Comparison of ENCODE assay signal across 8 cellular contexts in genomic region chr9:130172161-130172857, GRCh38. TPM values are rescaled to one million over a fixed set of nuclear protein-coding genes. Genes with fewer than 3 reads are reported as not detected.
DNase-seq lines count a peak whose midpoint lies in the region; ATAC-seq and TF ChIP-seq lines count a peak whose summit lies in the region.

Gene NCS1, plus strand, starts transcription at chr9:130172404. Its CDS starts 260 bp downstream, at chr9:130172664.

- H3K4me3 ChIP-seq in A673 (ENCODE audit: low read depth, low read length, poor library complexity, severe bottlenecking) (peak within 1 kb of the TSS; percentile 79), HFF-Myc (replicated peaks; ENCODE audit: low read depth, low read length) (peak within 1 kb of the TSS; percentile 58), SJSA1 (peak within 1 kb of the TSS; percentile 82), adrenal gland (peak within 1 kb of the TSS in 3 of 4 donors; percentile 56 to 80 (median 56)), cardiac muscle cell (peak within 1 kb of the TSS; percentile 97), tibial artery (peak within 1 kb of the TSS; percentile 65 to 94)

- H3K27me3 ChIP-seq in A673 (replicated peaks; ENCODE audit: insufficient read depth, low read depth, low read length, poor library complexity) (no peaks in the 10 kb centered on the region), SJSA1 (replicated peaks) (no peaks in the 10 kb centered on the region), adrenal gland (no peaks in the 10 kb centered on the region), cardiac muscle cell (no peaks in the 10 kb centered on the region), tibial artery (no peaks in the 10 kb centered on the region)

- H3K36me3 ChIP-seq in A673 (ENCODE audit: insufficient read depth, low read length, poor library complexity, severe bottlenecking), result no peaks in the 10 kb centered on the region
- peaks cover 32% of the 10 kb centered on the region for H3K36me3 ChIP-seq in SJSA1
- no peaks in the 10 kb centered on the region for H3K36me3 ChIP-seq in adrenal gland (replicated peaks in 1 of 2)
- no peaks in the 10 kb centered on the region for H3K36me3 ChIP-seq in cardiac muscle cell
- H3K36me3 ChIP-seq in tibial artery, result no peaks in the 10 kb centered on the region

- DNase-seq in A673 (ENCODE audit: low spot score), result peak; percentile 76
- DNase-seq in HFF-Myc (ENCODE audit: extremely low read depth, low read depth), result no peak
- DNase-seq in SJSA1 (ENCODE audit: low read depth in 1 of 2, low spot score in 2 of 2), result peak in 1 of 2 experiments; percentile 79
- DNase-seq in adrenal gland, result peak; percentile 79 to 89 (median 85)
- peak; percentile 82 to 89 for DNase-seq in cardiac muscle cell (ENCODE audit: low read depth in 1 of 2, low spot score in 1 of 2)
- DNase-seq in osteocyte (ENCODE audit: extremely low spot score, unreplicated experiment), result peak; percentile 91
- peak; percentile 71 to 91 for DNase-seq in tibial artery

- no peaks in the 10 kb centered on the region for H3K9me3 Mint-ChIP-seq in osteocyte (ENCODE audit: unreplicated experiment)

- no peak for ATAC-seq in GM18907 (IDR thresholded peaks at IDR 0.05; ENCODE audit: unreplicated experiment)

- 0% methylated on average over 1 to 86 of the region's 101 CpGs for WGBS in adrenal gland, 4 donors

- H3K27ac ChIP-seq in A673 (ENCODE audit: low read depth, low read length, poor library complexity, severe bottlenecking) (peak within 1 kb of the TSS; percentile 77), SJSA1 (peak within 1 kb of the TSS; percentile 60), adrenal gland (peak within 1 kb of the TSS in 4 of 5 donors; percentile 33 to 80 (median 76)), cardiac muscle cell (no peak within 1 kb of the TSS), tibial artery (peak within 1 kb of the TSS; percentile 90 to 95)

- no TSS peak for BruUV-seq in A673 (replicated peaks; lab: Mats Ljungman, UMichigan)

- TF ChIP-seq POLR2A in adrenal gland (IDR thresholded peaks at IDR 0.05), result no peak

- POLR2A ChIA-PET in A673 (lab: Charles Lee; ENCODE audit: low non-redundant PET), result no interaction called here

- CTCF ChIA-PET in A673 (lab: Charles Lee), result no interaction called here

- intact Hi-C loops in A673 (cut with micrococcal nuclease; ENCODE audit: unreplicated experiment) (no loop called here), adrenal gland (cut with DNase I) (no loop called here), tibial artery (cut with DNase I; ENCODE audit: low total_unique reads) (loop anchor here (5.0 kb wide), 1 partner anchor 65 kb away; no protein-coding TSS in a partner anchor)

- H3K9me3 ChIP-seq in A673 (ENCODE audit: low read depth, low read length, poor library complexity, severe bottlenecking) (no peaks in the 10 kb centered on the region), SJSA1 (replicated peaks) (no peaks in the 10 kb centered on the region), adrenal gland (replicated peaks in 1 of 3) (no peaks in the 10 kb centered on the region), cardiac muscle cell (ENCODE audit: low read depth) (no peaks in the 10 kb centered on the region), tibial artery (no peaks in the 10 kb centered on the region)

- H3K27ac Mint-ChIP-seq in osteocyte (ENCODE audit: unreplicated experiment), result peak within 1 kb of the TSS; percentile 39

- peaks cover 18% of the 10 kb centered on the region for H3K4me1 Mint-ChIP-seq in osteocyte (ENCODE audit: unreplicated experiment)

- peaks cover 9% of the 10 kb centered on the region for H3K4me1 ChIP-seq in A673 (ENCODE audit: insufficient read depth, low read length, poor library complexity, severe bottlenecking)
- H3K4me1 ChIP-seq in SJSA1 (replicated peaks), result peaks cover 18% of the 10 kb centered on the region
- H3K4me1 ChIP-seq in adrenal gland (replicated peaks in 1 of 2), result peaks cover 8 to 15% of the 10 kb centered on the region in 2 donors
- peaks cover 4% of the 10 kb centered on the region for H3K4me1 ChIP-seq in cardiac muscle cell (ENCODE audit: low read depth)
- H3K4me1 ChIP-seq in tibial artery, result peaks cover 0 to 49% (median 39%) of the 10 kb centered on the region in 4 donors

- peaks cover 3% of the 10 kb centered on the region for H3K27me3 Mint-ChIP-seq in osteocyte (ENCODE audit: unreplicated experiment)

- H3K36me3 Mint-ChIP-seq in osteocyte (ENCODE audit: unreplicated experiment), result no peaks in the 10 kb centered on the region

- TF ChIP-seq CTCF in A673 (conservative IDR thresholded peaks at IDR 0.05; ENCODE audit: low read depth, low read length) (no peak), HFF-Myc (IDR thresholded peaks at IDR 0.05; ENCODE audit: low read depth, low read length, missing control alignments) (no peak), adrenal gland (IDR thresholded peaks at IDR 0.05) (no peak), cardiac muscle cell (IDR thresholded peaks at IDR 0.05; ENCODE audit: low read depth, low read length) (no peak), osteocyte (IDR thresholded peaks at IDR 0.05) (no peak), tibial artery (IDR thresholded peaks at IDR 0.05) (no peak)

- peak within 1 kb of the TSS; percentile 82 for H3K4me3 Mint-ChIP-seq in osteocyte (ENCODE audit: unreplicated experiment)

RNA-seq across cellular contexts. Expression of gene NCS1, which starts in this region (rescaled TPM):
- total RNA-seq in A673 (2021), result 58.6 and 58.8 TPM in 2 replicates
- total RNA-seq in SJSA1 (2014; rRNA removed; shearing (Covaris generic)), result 31.5 and 44.6 TPM in 2 replicates
- total RNA-seq in adrenal gland, result 10 to 100 TPM; 21.7 to 87.6 (median 44.5) TPM
- 10 to 100 TPM; 18.5 to 33.8 (median 21.8) TPM for polyA plus RNA-seq in adrenal gland
- 55.6 and 55.7 TPM in 2 replicates for total RNA-seq in cardiac muscle cell
- polyA plus RNA-seq in cardiac muscle cell, result 48.3 and 55.4 TPM in 2 replicates
- total RNA-seq in osteocyte, result 37.7 and 43.9 TPM in 2 replicates
